8 cellular contexts compared by ENCODE assay signal in the genomic region with DNA sequence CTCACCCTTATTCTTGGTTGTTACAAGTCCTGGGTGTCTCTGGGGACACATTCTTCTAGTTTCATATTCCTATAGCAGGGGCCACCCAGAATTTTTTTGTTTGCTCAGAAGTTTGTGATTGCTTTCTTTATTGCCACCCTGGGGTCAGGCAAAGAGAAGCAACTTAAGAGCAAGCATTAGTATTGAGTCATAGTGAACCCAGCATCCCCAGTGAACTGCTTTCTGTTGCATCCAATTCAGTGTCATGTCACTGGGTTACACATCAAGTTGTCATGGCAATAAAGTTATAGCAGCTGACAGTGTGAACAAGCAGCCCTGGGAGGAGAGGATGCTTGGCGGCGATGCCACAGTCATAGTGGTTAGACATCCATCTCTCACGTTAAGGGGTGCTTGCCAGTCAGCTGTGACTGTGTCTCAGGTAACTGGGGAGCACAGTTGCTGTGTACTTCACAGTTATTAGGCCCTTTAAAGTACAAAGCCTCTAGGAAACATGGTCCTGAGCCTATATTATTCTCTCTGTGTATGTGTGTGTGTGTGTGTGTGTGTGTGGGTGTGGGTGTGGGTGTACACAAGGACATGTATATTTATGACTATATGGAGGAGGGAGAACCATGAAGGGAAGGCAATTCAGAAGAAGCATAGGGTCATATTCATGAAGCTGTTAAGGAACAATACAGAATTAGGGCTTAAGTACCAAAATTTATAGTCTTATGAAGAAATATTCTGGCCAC. TPM values are rescaled to one million over a fixed set of nuclear protein-coding genes. Genes with fewer than 3 reads are reported as not detected.
A peak's percentile ranks its signal among the peaks of the same experiment; 100 is the strongest.
DNase-seq lines count a peak whose midpoint lies in the region; ATAC-seq and TF ChIP-seq lines count a peak whose summit lies in the region.

No MANE protein-coding gene starts in this region.

- H3K4me3 Mint-ChIP-seq in endothelial cell (ENCODE audit: unreplicated experiment), result peak overlapping the region; percentile 29

- intact Hi-C loops in uterus (cut with DNase I; ENCODE audit: low total_unique reads), result no loop called here

- H3K4me3 ChIP-seq in AG10803 (ENCODE audit: low read length) (no peak overlapping the region), uterus (no peak overlapping the region)

- peaks cover 3% of the 10 kb centered on the region for H3K9me3 Mint-ChIP-seq in endothelial cell (ENCODE audit: unreplicated experiment)

- H3K4me1 ChIP-seq in uterus, result no peaks in the 10 kb centered on the region

- peaks cover 11% of the 10 kb centered on the region for H3K4me1 Mint-ChIP-seq in endothelial cell (ENCODE audit: unreplicated experiment)

- H3K9me3 ChIP-seq in uterus, result no peaks in the 10 kb centered on the region

- no peak for TF ChIP-seq POLR2A in uterus (IDR thresholded peaks at IDR 0.05)

- DNase-seq in AG10803 (ENCODE audit: low read depth) (peak; percentile 54), endothelial cell (ENCODE audit: low spot score) (no peak), NCI-H1105 (lab: John Stamatoyannopoulos, UW) (no peak), uterus (no peak), NCI-H446 (lab: John Stamatoyannopoulos, UW) (no peak), NCI-H146 (lab: John Stamatoyannopoulos, UW) (no peak)

- H3K27me3 ChIP-seq in uterus, result no peaks in the 10 kb centered on the region

- H3K27ac Mint-ChIP-seq in endothelial cell (ENCODE audit: unreplicated experiment), result no peak overlapping the region

- H3K36me3 Mint-ChIP-seq in endothelial cell (ENCODE audit: low read depth, unreplicated experiment), result peaks cover 7% of the 10 kb centered on the region

- H3K27ac ChIP-seq in uterus, result no peak overlapping the region

- no peak for TF ChIP-seq CTCF in AG10803 (conservative IDR thresholded peaks at IDR 0.05; ENCODE audit: low read length)
- no peak for TF ChIP-seq CTCF in endothelial cell (IDR thresholded peaks at IDR 0.05; ENCODE audit: unreplicated experiment)
- TF ChIP-seq CTCF in uterus (IDR thresholded peaks at IDR 0.05), result no peak

- no peaks in the 10 kb centered on the region for H3K36me3 ChIP-seq in uterus

- peaks cover 3% of the 10 kb centered on the region for H3K27me3 Mint-ChIP-seq in endothelial cell (ENCODE audit: unreplicated experiment)

- ATAC-seq in GM19324 (IDR thresholded peaks at IDR 0.05; ENCODE audit: low FRiP score, unreplicated experiment) (peak; percentile 55), HG03108 (IDR thresholded peaks at IDR 0.05; ENCODE audit: unreplicated experiment) (peak; percentile 73)

RNA-seq across cellular contexts. Expression of a gene that starts 52.5 kb away (rescaled TPM):
- total RNA-seq in endothelial cell (ENCODE audit: unreplicated experiment) (48.6 TPM), uterus (10 to 100 TPM; 16.1 to 65.3 (median 40.4) TPM)
